Comparison of ENCODE assay signal across 8 cellular contexts in genomic region chr2:199463000-199463692, GRCh38. TPM values are rescaled to one million over a fixed set of nuclear protein-coding genes. Genes with fewer than 3 reads are reported as not detected.
DNase-seq lines count a peak whose midpoint lies in the region; ATAC-seq, FAIRE-seq and TF ChIP-seq lines count a peak whose summit lies in the region.

No MANE protein-coding gene starts in this region.

- H3K9ac ChIP-seq in HepG2 (ENCODE audit: insufficient read depth, low read depth, low read length): peak overlapping the region; percentile 39; the same call in 1 of the 2 replicates

- peaks cover 24% of the 10 kb centered on the region for H3K4me1 ChIP-seq in HepG2 (ENCODE audit: insufficient read depth, low read length)

- H3K27ac ChIP-seq in 22Rv1 (no peak overlapping the region), HepG2 (ENCODE audit: extremely low read length, insufficient read depth, low read length) (no peak overlapping the region)

- peaks cover 15 to 77% of the 10 kb centered on the region in 2 experiments for H3K27me3 ChIP-seq in HepG2 (ENCODE audit: control insufficient read depth in 1 of 2, insufficient read depth in 2 of 2, low read length in 2 of 2)

- TF ChIP-seq POLR2A in HepG2 (IDR thresholded peaks at IDR 0.05; ENCODE audit: insufficient read depth in 1 of 2, low read depth in 2 of 2, low read length in 2 of 2): no peak

- FAIRE-seq in HepG2 (lab: Jason Lieb, UNC): no peak

- H2AFZ ChIP-seq in HepG2 (ENCODE audit: low read length): peak overlapping the region; percentile 3

- CTCF ChIA-PET in GM10248 (lab: Yijun Ruan, JAX): no interaction called here
- CTCF ChIA-PET in HepG2 (lab: Yijun Ruan, JAX; ENCODE audit: low intra/inter-chr PET ratio, low total read pairs): interaction anchor here (1.1 to 1.2 kb wide), 2 partner anchors 57 to 1149 kb away, joined by 3 read pairs; no protein-coding TSS in a partner anchor

- H4K20me1 ChIP-seq in HepG2 (ENCODE audit: insufficient read depth, low read length): 0 out of 2 replicates have a peak, but pooled peaks cover 3% of the 10 kb centered on the region

- H3K79me2 ChIP-seq in HepG2 (ENCODE audit: insufficient read depth, low read length): no peaks in the 10 kb centered on the region

- ATAC-seq in HepG2: peak; percentile 63
- ATAC-seq in HG03135 (IDR thresholded peaks at IDR 0.05; ENCODE audit: unreplicated experiment): no peak

- in situ Hi-C loops in HepG2 (cut with HindIII; ENCODE audit: extremely low pct_ligation_motif_present, low pct_unique_long_range_greater_than_20kb): no loop called here

- TF ChIP-seq RAD21 in HepG2 (CRISPR knock-in tag; IDR thresholded peaks at IDR 0.05): peak; percentile 93

- WGBS in HepG2 (ENCODE audit: low lambda C conversion rate): 14% methylated on average over 30 of the region's 60 CpGs

- peak overlapping the region; percentile 40 to 69 (median 56) for H3K4me3 ChIP-seq in HepG2 (replicated peaks in 1 of 3; ENCODE audit: insufficient read depth in 1 of 3, low read depth in 2 of 3, low read length in 3 of 3)

- no peaks in the 10 kb centered on the region for H3K9me3 ChIP-seq in HepG2 (ENCODE audit: low read length)

- intact Hi-C loops in HepG2 (cut with micrococcal nuclease; ENCODE audit: unreplicated experiment): loop anchor here (5.0 kb wide), 1 partner anchor 441 kb away; no protein-coding TSS in a partner anchor

- POLR2A ChIA-PET in GM10248 (lab: Yijun Ruan, JAX): no interaction called here
- POLR2A ChIA-PET in HepG2 (lab: Yijun Ruan, JAX): no interaction called here

- no TSS peak for BruUV-seq in HepG2 (replicated peaks; lab: Mats Ljungman, UMichigan)

- DNase-seq in GM10248 (ENCODE audit: extremely low spot score) (peak; percentile 62), HuH-7.5 (ENCODE audit: low spot score) (peak; percentile 95), SW480 (ENCODE audit: low spot score) (peak; percentile 66), dermis blood vessel endothelial cell (peak; percentile 63), HepG2 (ENCODE audit: low spot score) (no peak)
- peak; percentile 42 to 63 for DNase-seq in stimulated activated CD4-positive, alpha-beta T cell treated with anti-CD3 and anti-CD28 coated beads, Interleukin-4, amount 100 ng/mL, for 48 hours (ENCODE audit: low read depth in 2 of 2)

- peak overlapping the region; percentile 79 for H3K4me2 ChIP-seq in HepG2 (ENCODE audit: low read depth, low read length)

- no peaks in the 10 kb centered on the region for H3K36me3 ChIP-seq in HepG2 (replicated peaks in 1 of 2; ENCODE audit: control insufficient read depth in 1 of 2, insufficient read depth in 2 of 2, low read length in 2 of 2)

- TF ChIP-seq EP300 in HepG2 (IDR thresholded peaks at IDR 0.05; ENCODE audit: low read depth in 2 of 2, low read length in 2 of 2) (no peak), HepG2 (CRISPR knock-in tag; IDR thresholded peaks at IDR 0.05; ENCODE audit: borderline replicate concordance) (no peak)

- TF ChIP-seq CTCF in 22Rv1 (IDR thresholded peaks at IDR 0.05) (peak; percentile 95), GM10248 (IDR thresholded peaks at IDR 0.05; ENCODE audit: control extremely low read depth, extremely low read depth, low read depth, missing control alignments) (peak; percentile 19), HepG2 (CRISPR knock-in tag; IDR thresholded peaks at IDR 0.05) (peak; percentile 96)

TF ChIP-seq in HepG2, 621 proteins besides CTCF, POLR2A, EP300 and RAD21 (continues in another document):
- TF ChIP-seq NR0B2 (CRISPR knock-in tag; IDR thresholded peaks at IDR 0.05) (no peak), ZBTB1 (CRISPR knock-in tag; IDR thresholded peaks at IDR 0.05; ENCODE audit: borderline replicate concordance) (no peak), MLX (CRISPR knock-in tag; IDR thresholded peaks at IDR 0.05) (no peak), NCOA2 (CRISPR knock-in tag; IDR thresholded peaks at IDR 0.05) (no peak), ATF7-NPFF (CRISPR knock-in tag; IDR thresholded peaks at IDR 0.05; ENCODE audit: low read depth) (peak; percentile 77), FOXK2 (IDR thresholded peaks at IDR 0.05) (no peak), LRRFIP1 (CRISPR knock-in tag; conservative IDR thresholded peaks at IDR 0.05) (no peak), MAFK (conservative IDR thresholded peaks at IDR 0.05 in 1 of 2, IDR thresholded peaks at IDR 0.05 in 1 of 2; ENCODE audit: low read length in 2 of 2) (no peak), TFDP1 (CRISPR knock-in tag; IDR thresholded peaks at IDR 0.05; ENCODE audit: borderline replicate concordance) (peak; percentile 69; the same call in 1 of the 2 replicates), ETS1 (CRISPR knock-in tag; IDR thresholded peaks at IDR 0.05) (no peak), ZNF703 (CRISPR knock-in tag; IDR thresholded peaks at IDR 0.05; ENCODE audit: borderline replicate concordance) (no peak; the same call in 1 of the 2 replicates), ZFP82 (CRISPR knock-in tag; IDR thresholded peaks at IDR 0.05; ENCODE audit: borderline replicate concordance) (no peak)

RNA-seq across cellular contexts. Expression of gene SATB2, which starts 5.4 kb away (rescaled TPM):
- total RNA-seq in dermis blood vessel endothelial cell: 0.33 and 0.85 TPM in 2 replicates
- 5.2 and 5.5 TPM in 2 replicates for total RNA-seq in HepG2 (2016; rRNA removed; fragmentation: Illumina TruSeq; extraction: Trizol)
- total RNA-seq in HepG2 (2016; cell fraction: cytosol; rRNA removed; fragmentation: Illumina TruSeq; extraction: Trizol; ENCODE audit: low read depth): 33.3 and 40.2 TPM in 2 replicates
- total RNA-seq in HepG2 (2016; cell fraction: insoluble cytoplasmic fraction; rRNA removed; fragmentation: Illumina TruSeq; extraction: Trizol): 4.6 and 5.5 TPM in 2 replicates
- total RNA-seq in HepG2 (2016; cell fraction: membrane; rRNA removed; fragmentation: Illumina TruSeq; extraction: Trizol): 10.3 and 11.5 TPM in 2 replicates
- total RNA-seq in HepG2 (2016; cell fraction: nucleus; rRNA removed; fragmentation: Illumina TruSeq; extraction: Trizol): 14.8 and 18.4 TPM in 2 replicates
- polyA plus RNA-seq in HepG2 (2011; rRNA removed): 2.5 and 4.3 TPM in 2 replicates
- 1.4 and 1.8 TPM in 2 replicates for polyA plus RNA-seq in HepG2 (2011; cell fraction: cytosol; rRNA removed)
- 10.0 and 10.6 TPM in 2 replicates for polyA plus RNA-seq in HepG2 (2011; cell fraction: nucleus; rRNA removed)
- 2.3 and 3.7 TPM in 2 replicates for polyA plus RNA-seq in HepG2 (2012)
- polyA plus RNA-seq in HepG2 (2016; cell fraction: cytosol; fragmentation: Illumina TruSeq; extraction: Trizol; ENCODE audit: low read depth): 0.33 and 0.40 TPM in 2 replicates
- polyA plus RNA-seq in HepG2 (2016; cell fraction: insoluble cytoplasmic fraction; fragmentation: Illumina TruSeq; extraction: Trizol; ENCODE audit: low read depth): 6.6 and 7.2 TPM in 2 replicates
- 1.7 and 1.9 TPM in 2 replicates for polyA plus RNA-seq in HepG2 (2016; cell fraction: membrane; fragmentation: Illumina TruSeq; extraction: Trizol; ENCODE audit: low read depth)
- polyA plus RNA-seq in HepG2 (2016; cell fraction: nucleus; fragmentation: Illumina TruSeq; extraction: Trizol; ENCODE audit: insufficient read depth, low read depth): 12.5 and 13.9 TPM in 2 replicates
- 4.6 and 7.1 TPM in 2 replicates for polyA minus RNA-seq in HepG2 (2011; rRNA and poly(A)+ RNA removed; ENCODE audit: low replicate concordance)
- polyA minus RNA-seq in HepG2 (2011; cell fraction: cytosol; rRNA and poly(A)+ RNA removed): 2.8 and 3.7 TPM in 2 replicates
- polyA minus RNA-seq in HepG2 (2011; cell fraction: nucleus; rRNA and poly(A)+ RNA removed): 19.8 and 22.8 TPM in 2 replicates

Comparison
In these comparisons a context has a peak if more than half of its experiments do, and no peak if none do; other contexts are left out.
1. CTCF ChIP-seq: peak in every context shown above with its lines; median percentile 96 in HepG2; 95 in 22Rv1; 19 in GM10248.